ENCODE assay signal across 28 cellular contexts in the genomic region with DNA sequence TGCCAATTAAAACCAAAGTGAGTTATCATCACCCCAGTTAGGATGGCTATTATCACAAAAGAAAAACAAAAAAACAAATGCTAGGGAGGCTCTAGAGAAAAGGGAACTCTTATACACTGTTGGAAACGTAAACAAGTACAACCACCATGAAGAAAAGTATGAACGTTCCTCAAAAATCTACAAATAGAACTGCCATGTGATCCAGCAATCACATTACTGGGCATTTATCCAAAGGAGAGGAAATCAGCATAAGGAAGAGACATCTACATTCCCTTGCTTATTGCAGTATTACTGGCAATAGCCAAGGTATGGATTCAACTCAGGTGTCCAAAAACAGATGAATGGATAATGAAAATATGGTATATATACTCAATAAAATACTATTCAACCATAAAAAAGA.
A peak's percentile ranks its signal among the peaks of the same experiment; 100 is the strongest.
DNase-seq lines count a peak whose midpoint lies in the region; ATAC-seq and TF ChIP-seq lines count a peak whose summit lies in the region.
"Had no signal": no experiment of that assay in that cellular context is flagged by ENCODE, and none has a peak within 500 bp of the region (broad histone marks: within the 10 kb centered on the region; RNA-seq: fewer than 3 reads in every experiment).

No MANE protein-coding gene starts in this region.

- H3K4me3 ChIP-seq in retinal pigment epithelial cell (ENCODE audit: low read length), result no peak overlapping the region
- H3K4me3 ChIP-seq in H7 (ENCODE audit: insufficient read depth, low read depth, low read length), result no peak overlapping the region
- H3K4me3 ChIP-seq: GM23248, MG63, PC-9, SJSA1 had no signal

- no peaks in the 10 kb centered on the region for H3K36me3 Mint-ChIP-seq in activated T-cell treated with anti-CD3 and anti-CD28 coated beads, Interleukin-2, amount 50 U/mL, for 4 hours (ENCODE audit: insufficient read depth)
- H3K36me3 Mint-ChIP-seq: CD8-positive, alpha-beta T cell had no signal

- H3K27ac ChIP-seq in foreskin keratinocyte, result no peak overlapping the region
- H3K27ac ChIP-seq: C4-2B, GM23248, PC-9, SJSA1 had no signal

- H3K9me3 Mint-ChIP-seq in activated T-cell treated with anti-CD3 and anti-CD28 coated beads, Interleukin-2, amount 50 U/mL, for 4 hours, result peaks cover 2% of the 10 kb centered on the region
- H3K9me3 Mint-ChIP-seq: H9, HFFc6 had no signal

- in situ Hi-C loops in SK-MEL-5 (cut with HindIII; ENCODE audit: low pct_unique_long_range_greater_than_20kb, low sequenced_read_pairs), result no loop called here

- no peak overlapping the region for H3K4me3 Mint-ChIP-seq in activated T-cell treated with anti-CD3 and anti-CD28 coated beads, Interleukin-2, amount 50 U/mL, for 4 hours
- H3K4me3 Mint-ChIP-seq: CD8-positive, alpha-beta T cell; H9; HFFc6 had no signal

- H3K27me3 Mint-ChIP-seq in activated T-cell treated with anti-CD3 and anti-CD28 coated beads, Interleukin-2, amount 50 U/mL, for 4 hours (ENCODE audit: low read depth), result no peaks in the 10 kb centered on the region

- no peaks in the 10 kb centered on the region for H3K36me3 ChIP-seq in H7 (replicated peaks; ENCODE audit: control insufficient read depth, insufficient read depth, low read length)
- H3K36me3 ChIP-seq: MG63, SJSA1 had no signal

- TF ChIP-seq CTCF in retinal pigment epithelial cell (conservative IDR thresholded peaks at IDR 0.05; ENCODE audit: low read depth, low read length) (no peak), foreskin keratinocyte (conservative IDR thresholded peaks at IDR 0.05) (no peak)

- peak; percentile 22 for DNase-seq in EH (ENCODE audit: low read depth)
- peak; percentile 4 for DNase-seq in SK-MEL-5 (ENCODE audit: low read depth, low spot score)
- peak; percentile 53 for DNase-seq in iris pigment epithelial cell (ENCODE audit: low read depth)
- peak; percentile 13 for DNase-seq in retinal pigment epithelial cell (ENCODE audit: low read depth)
- DNase-seq in activated T-cell treated with anti-CD3 and anti-CD28 coated beads, Interleukin-2, amount 50 U/mL, for 4 hours, result no peak
- DNase-seq in foreskin keratinocyte, result no peak
- no peak for DNase-seq in H7
- DNase-seq: AML-193; Caco-2; CD8-positive, alpha-beta T cell; DMS79; GF-D8; GM23248; H9; HFFc6; KBM-7; MG63; NCI-H1105 treated with DMSO at 0.1 percent for 48 hours; NCI-H146; NCI-H1930; NCI-H446 treated with DMSO at 0.1 percent for 48 hours; NCI-H526; NCI-H82; Right ventricle myocardium superior; RPMI8226 had no signal

- ATAC-seq in activated T-cell treated with anti-CD3 and anti-CD28 coated beads, Interleukin-2, amount 50 U/mL, for 4 hours, result no peak
- ATAC-seq in foreskin keratinocyte, result no peak
- ATAC-seq: CD8-positive, alpha-beta T cell had no signal

- H3K4me1 ChIP-seq in foreskin keratinocyte, result no peaks in the 10 kb centered on the region
- H3K4me1 ChIP-seq: Caco-2, SJSA1 had no signal

- no peaks in the 10 kb centered on the region for H3K4me1 Mint-ChIP-seq in activated T-cell treated with anti-CD3 and anti-CD28 coated beads, Interleukin-2, amount 50 U/mL, for 4 hours (ENCODE audit: low read depth)
- H3K4me1 Mint-ChIP-seq: H9 had no signal

- H3K27me3 ChIP-seq in foreskin keratinocyte, result no peaks in the 10 kb centered on the region
- H3K27me3 ChIP-seq in H7 (ENCODE audit: control insufficient read depth, insufficient read depth, low read length), result no peaks in the 10 kb centered on the region
- H3K27me3 ChIP-seq: MG63, SJSA1 had no signal

Comparison
In these comparisons a context has a peak if more than half of its experiments do, and no peak if none do; other contexts are left out.
1. DNase-seq: peak in EH (single experiment), SK-MEL-5 (single experiment), iris pigment epithelial cell (single experiment) and retinal pigment epithelial cell (single experiment); none in activated T-cell treated with anti-CD3 and anti-CD28 coated beads, Interleukin-2, amount 50 U/mL, for 4 hours (single experiment), foreskin keratinocyte (0 of 2) and H7 (single experiment).